In the genomic region with DNA sequence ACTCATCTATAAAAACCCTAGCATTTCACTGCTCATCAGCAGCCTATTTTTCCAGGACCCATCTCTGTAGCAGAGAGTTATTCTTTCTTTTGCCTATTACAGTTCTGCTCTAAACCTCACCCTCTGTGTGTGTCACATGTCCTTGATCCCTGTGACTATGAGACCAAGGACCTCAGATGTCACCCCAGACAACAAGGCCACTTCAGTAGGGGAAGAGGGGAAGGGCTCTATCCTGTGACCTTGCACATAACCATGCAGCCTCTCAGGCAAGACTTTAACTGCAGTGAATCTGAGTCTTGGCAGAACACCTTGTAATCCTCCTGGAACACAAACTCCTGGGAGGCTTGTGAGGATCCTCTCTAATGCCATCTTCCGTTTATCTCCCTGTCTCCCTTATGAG, we compare ENCODE assay signal across 34 cellular contexts. TPM values are rescaled to one million over a fixed set of nuclear protein-coding genes. Genes with fewer than 3 reads are reported as not detected.
A peak's percentile ranks its signal among the peaks of the same experiment; 100 is the strongest.
DNase-seq lines count a peak whose midpoint lies in the region; ATAC-seq, FAIRE-seq and TF ChIP-seq lines count a peak whose summit lies in the region.
"Had no signal": no experiment of that assay in that cellular context is flagged by ENCODE, and none has a peak within 500 bp of the region (broad histone marks: within the 10 kb centered on the region; RNA-seq: fewer than 3 reads in every experiment).

No MANE protein-coding gene starts in this region.

- H3K4me2 ChIP-seq in GM23338 (no peak overlapping the region), OCI-LY7 (ENCODE audit: low read length) (no peak overlapping the region), HepG2 (ENCODE audit: low read depth, low read length) (peak overlapping the region; percentile 54)

- CTCF ChIA-PET in OCI-LY7 (lab: Charles Lee; ENCODE audit: unreplicated experiment), result no interaction called here
- CTCF ChIA-PET in HepG2 (lab: Yijun Ruan, JAX; ENCODE audit: low intra/inter-chr PET ratio, low total read pairs), result interaction anchor here (1.7 kb wide), 1 partner anchor 199 kb away, joined by 5 read pairs; no protein-coding TSS in a partner anchor

- peaks cover 25% of the 10 kb centered on the region for H3K4me1 Mint-ChIP-seq in GM23338
- H3K4me1 Mint-ChIP-seq in activated T-cell treated with anti-CD3 and anti-CD28 coated beads, Interleukin-2, amount 50 U/mL, for 24 hours (ENCODE audit: low read depth), result peaks cover 10% of the 10 kb centered on the region

- POLR2A ChIA-PET in OCI-LY7 (lab: Charles Lee) (interaction anchor here (1.3 kb wide), 1 partner anchor 13 kb away, joined by 6 read pairs; no protein-coding TSS in a partner anchor), HepG2 (lab: Yijun Ruan, JAX) (no interaction called here)

- FAIRE-seq in HepG2 (lab: Jason Lieb, UNC), result no peak
- FAIRE-seq: GM18507, GM19239, small intestine had no signal

- H3K4me3 ChIP-seq in GM23338 (no peak overlapping the region), OCI-LY7 (ENCODE audit: low read depth, low read length, poor library complexity, severe bottlenecking) (no peak overlapping the region), HepG2 (replicated peaks in 1 of 3; ENCODE audit: insufficient read depth in 1 of 3, low read depth in 2 of 3, low read length in 3 of 3) (peak overlapping the region in 1 of 3 experiments; percentile 5; a peak in 1 of 6 replicates), spleen (no peak overlapping the region), colonic mucosa (no peak overlapping the region)
- H3K4me3 ChIP-seq: tibial artery had no signal

- no TSS peak for BruUV-seq in OCI-LY7 (replicated peaks; lab: Mats Ljungman, UMichigan)
- BruUV-seq in HepG2 (replicated peaks; lab: Mats Ljungman, UMichigan), result no TSS peak

- H3K27ac ChIP-seq in GM23338 (ENCODE audit: low read depth), result no peak overlapping the region
- no peak overlapping the region for H3K27ac ChIP-seq in OCI-LY7 (ENCODE audit: low read depth, low read length, poor library complexity, severe bottlenecking)
- H3K27ac ChIP-seq in HepG2 (ENCODE audit: extremely low read length, insufficient read depth, low read length), result peak overlapping the region; percentile 45
- peak overlapping the region in 4 of 8 donors; percentile 1 to 58 (median 43) for H3K27ac ChIP-seq in spleen
- no peak overlapping the region for H3K27ac ChIP-seq in colonic mucosa
- H3K27ac ChIP-seq: tibial artery had no signal

- H3K27ac Mint-ChIP-seq in GM23338, result no peak overlapping the region
- H3K27ac Mint-ChIP-seq in activated T-cell treated with anti-CD3 and anti-CD28 coated beads, Interleukin-2, amount 50 U/mL, for 24 hours, result no peak overlapping the region
- H3K27ac Mint-ChIP-seq: activated T-helper 1 cell treated with anti-CD3 and anti-CD28 coated beads, Interleukin-12 subunit alpha, Interleukin-12 subunit beta, Interleukin-2, Interleukin-4 antibody, amounts not matched to agents 30 ng/mL and 10 ng/mL and 1 ng/mL, durations not matched to agents 14 hours and 24 hours and 36 hours; B cell; natural killer cell treated with Interleukin-12 subunit alpha and Interleukin-12 subunit beta and Interleukin-15 and Interleukin-18, amount 100 ng/mL, for 72 hours; T-helper 1 cell treated with Interleukin-12 subunit alpha and Interleukin-12 subunit beta and Interleukin-4 antibody, amounts not matched to agents 30 μg/mL and 1 μg/mL, for 36 hours had no signal

- H3K79me2 ChIP-seq in GM23338 (replicated peaks; ENCODE audit: insufficient read depth), result peaks cover 7% of the 10 kb centered on the region
- peaks cover 4% of the 10 kb centered on the region; the same call in 1 of the 2 replicates for H3K79me2 ChIP-seq in OCI-LY7 (ENCODE audit: insufficient read depth, low read depth, low read length)
- no peaks in the 10 kb centered on the region for H3K79me2 ChIP-seq in HepG2 (ENCODE audit: insufficient read depth, low read length)

- DNase-seq in GM23338 (ENCODE audit: low spot score), result no peak
- no peak for DNase-seq in OCI-LY7 (ENCODE audit: low spot score)
- DNase-seq in HepG2 (ENCODE audit: low spot score), result peak; percentile 54
- DNase-seq in spleen, result peak; percentile 16
- DNase-seq in LoVo (ENCODE audit: low spot score), result no peak
- no peak for DNase-seq in colonic mucosa
- no peak for DNase-seq in activated T-cell treated with anti-CD3 and anti-CD28 coated beads, Interleukin-2, amount 50 U/mL, for 24 hours
- DNase-seq: activated CD4-positive, alpha-beta T cell treated with anti-CD3 and anti-CD28 coated beads, Interleukin-2, amount 50 U/mL, for 48 hours; activated naive CD4-positive, alpha-beta T cell treated with anti-CD3 and anti-CD28 coated beads, Interleukin-2, amount 50 U/mL, for 16 hours; amygdala; effector CD4-positive, alpha-beta T cell; GOT3; hypothalamus; left cardiac atrium; NCI-H1092; NCI-H1694 treated with DMSO at 0.1 percent for 48 hours; NCI-H510A; small intestine; stimulated activated naive CD8-positive, alpha-beta T cell treated with anti-CD3 and anti-CD28 coated beads, Interleukin-15, Interleukin-2, amounts not matched to agents 100 U/mL and 50 U/mL, for 24 hours had no signal

- H3K9me3 Mint-ChIP-seq in GM23338, result peaks cover 21% of the 10 kb centered on the region
- H3K9me3 Mint-ChIP-seq in activated T-cell treated with anti-CD3 and anti-CD28 coated beads, Interleukin-2, amount 50 U/mL, for 24 hours, result no peaks in the 10 kb centered on the region
- H3K9me3 Mint-ChIP-seq: activated T-helper 1 cell treated with anti-CD3 and anti-CD28 coated beads, Interleukin-12 subunit alpha, Interleukin-12 subunit beta, Interleukin-2, Interleukin-4 antibody, amounts not matched to agents 30 ng/mL and 10 ng/mL and 1 ng/mL, durations not matched to agents 14 hours and 24 hours and 36 hours; natural killer cell treated with Interleukin-12 subunit alpha and Interleukin-12 subunit beta and Interleukin-15 and Interleukin-18, amount 100 ng/mL, for 72 hours; T-helper 1 cell treated with Interleukin-12 subunit alpha and Interleukin-12 subunit beta and Interleukin-4 antibody, amounts not matched to agents 30 μg/mL and 1 μg/mL, for 36 hours had no signal

- TF ChIP-seq EP300 in HepG2 (IDR thresholded peaks at IDR 0.05; ENCODE audit: low read depth in 2 of 2, low read length in 2 of 2) (0 out of 4 replicates have a peak, but pooled peaks of 1 of the 2 experiments have one; percentile 17), HepG2 (CRISPR knock-in tag; IDR thresholded peaks at IDR 0.05; ENCODE audit: borderline replicate concordance) (no peak)

- H3K36me3 ChIP-seq in GM23338 (ENCODE audit: insufficient read depth) (no peaks in the 10 kb centered on the region), OCI-LY7 (ENCODE audit: insufficient read depth, low read length) (no peaks in the 10 kb centered on the region), HepG2 (replicated peaks in 1 of 2; ENCODE audit: control insufficient read depth in 1 of 2, insufficient read depth in 2 of 2, low read length in 2 of 2) (no peaks in the 10 kb centered on the region), spleen (no peaks in the 10 kb centered on the region), colonic mucosa (no peaks in the 10 kb centered on the region)
- H3K36me3 ChIP-seq: tibial artery had no signal

- TF ChIP-seq POLR2A in HepG2 (IDR thresholded peaks at IDR 0.05; ENCODE audit: insufficient read depth in 1 of 2, low read depth in 2 of 2, low read length in 2 of 2), result no peak
- no peak for TF ChIP-seq POLR2A in spleen (IDR thresholded peaks at IDR 0.05)

- H3K27me3 Mint-ChIP-seq in GM23338 (ENCODE audit: insufficient read depth, low read depth, poor library complexity), result peaks cover 11% of the 10 kb centered on the region
- no peaks in the 10 kb centered on the region for H3K27me3 Mint-ChIP-seq in activated T-cell treated with anti-CD3 and anti-CD28 coated beads, Interleukin-2, amount 50 U/mL, for 24 hours
- H3K27me3 Mint-ChIP-seq: B cell had no signal

- H3K4me1 ChIP-seq in GM23338 (ENCODE audit: insufficient read depth) (peaks cover 16% of the 10 kb centered on the region), OCI-LY7 (ENCODE audit: insufficient read depth, low read length, poor library complexity, severe bottlenecking) (peaks cover 42% of the 10 kb centered on the region), HepG2 (ENCODE audit: insufficient read depth, low read length) (peaks cover 52% of the 10 kb centered on the region), spleen (peaks cover 15 to 61% (median 29%) of the 10 kb centered on the region in 6 donors), colonic mucosa (no peaks in the 10 kb centered on the region)

- H2AFZ ChIP-seq in GM23338 (peak overlapping the region; percentile 60; the same call in 1 of the 2 replicates), OCI-LY7 (ENCODE audit: low read length) (peak overlapping the region; percentile 19; the same call in 1 of the 2 replicates), HepG2 (ENCODE audit: low read length) (no peak overlapping the region)

- H4K20me1 ChIP-seq in GM23338 (replicated peaks; ENCODE audit: insufficient read depth) (no peaks in the 10 kb centered on the region; the same call in 1 of the 2 replicates), OCI-LY7 (ENCODE audit: insufficient read depth, low read length) (no peaks in the 10 kb centered on the region), HepG2 (ENCODE audit: insufficient read depth, low read length) (no peaks in the 10 kb centered on the region)

- in situ Hi-C loops in HepG2 (cut with HindIII; ENCODE audit: extremely low pct_ligation_motif_present, low pct_unique_long_range_greater_than_20kb), result no loop called here

- H3K27me3 ChIP-seq in GM23338 (ENCODE audit: insufficient read depth) (no peaks in the 10 kb centered on the region), HepG2 (ENCODE audit: control insufficient read depth in 1 of 2, insufficient read depth in 2 of 2, low read length in 2 of 2) (no peaks in the 10 kb centered on the region), spleen (replicated peaks in 1 of 7) (no peaks in the 10 kb centered on the region), colonic mucosa (no peaks in the 10 kb centered on the region)
- H3K27me3 ChIP-seq: tibial artery had no signal

- no peak for TF ChIP-seq RAD21 in HepG2 (CRISPR knock-in tag; IDR thresholded peaks at IDR 0.05)

- peaks cover 18% of the 10 kb centered on the region for H3K36me3 Mint-ChIP-seq in GM23338 (ENCODE audit: low read depth)
- peaks cover 4% of the 10 kb centered on the region for H3K36me3 Mint-ChIP-seq in activated T-cell treated with anti-CD3 and anti-CD28 coated beads, Interleukin-2, amount 50 U/mL, for 24 hours (ENCODE audit: low read depth)
- H3K36me3 Mint-ChIP-seq: natural killer cell treated with Interleukin-12 subunit alpha and Interleukin-12 subunit beta and Interleukin-15 and Interleukin-18, amount 100 ng/mL, for 72 hours had no signal

- H3K9me3 ChIP-seq in OCI-LY7 (ENCODE audit: low read length) (no peaks in the 10 kb centered on the region), HepG2 (ENCODE audit: low read length) (no peaks in the 10 kb centered on the region), spleen (no peaks in the 10 kb centered on the region), colonic mucosa (no peaks in the 10 kb centered on the region)
- H3K9me3 ChIP-seq: tibial artery had no signal

- ATAC-seq in GM23338, result no peak
- ATAC-seq in HepG2, result peak; percentile 13; the same call in 2 of the 3 replicates
- ATAC-seq in HG02763 (IDR thresholded peaks at IDR 0.05; ENCODE audit: unreplicated experiment), result no peak
- ATAC-seq: activated CD4-positive, CD25-positive, alpha-beta regulatory T cell treated with anti-CD3 and anti-CD28 coated beads, Interleukin-2, amount 50 U/mL, for 24 hours; left cardiac atrium; natural killer cell treated with Interleukin-12 subunit alpha and Interleukin-12 subunit beta and Interleukin-15 and Interleukin-18, amount 100 ng/mL, for 72 hours; Right ventricle myocardium inferior; SK-N-SH treated with all-trans-retinoic acid at 6 μM for 48 hours; stimulated activated naive CD8-positive, alpha-beta T cell treated with anti-CD3 and anti-CD28 coated beads, Interleukin-15, Interleukin-2, amounts not matched to agents 100 U/mL and 50 U/mL, for 24 hours had no signal

- H3K9me2 ChIP-seq in GM23338 (ENCODE audit: insufficient read depth) (no peaks in the 10 kb centered on the region), OCI-LY7 (ENCODE audit: insufficient read depth, low read length) (no peaks in the 10 kb centered on the region)

- TF ChIP-seq CTCF in GM23338 (conservative IDR thresholded peaks at IDR 0.05; ENCODE audit: low read depth in 2 of 2), result no peak
- TF ChIP-seq CTCF in OCI-LY7 (conservative IDR thresholded peaks at IDR 0.05; ENCODE audit: low read length), result no peak
- TF ChIP-seq CTCF in HepG2 (CRISPR knock-in tag; IDR thresholded peaks at IDR 0.05), result no peak
- no peak for TF ChIP-seq CTCF in spleen (IDR thresholded peaks at IDR 0.05 in 8 of 11, conservative IDR thresholded peaks at IDR 0.05 in 3 of 11)
- TF ChIP-seq CTCF in colonic mucosa (IDR thresholded peaks at IDR 0.05), result no peak

- no peak overlapping the region for H3K4me3 Mint-ChIP-seq in GM23338
- no peak overlapping the region for H3K4me3 Mint-ChIP-seq in activated T-cell treated with anti-CD3 and anti-CD28 coated beads, Interleukin-2, amount 50 U/mL, for 24 hours
- H3K4me3 Mint-ChIP-seq: activated T-helper 1 cell treated with anti-CD3 and anti-CD28 coated beads, Interleukin-12 subunit alpha, Interleukin-12 subunit beta, Interleukin-2, Interleukin-4 antibody, amounts not matched to agents 30 ng/mL and 10 ng/mL and 1 ng/mL, durations not matched to agents 14 hours and 24 hours and 36 hours; B cell; natural killer cell treated with Interleukin-12 subunit alpha and Interleukin-12 subunit beta and Interleukin-15 and Interleukin-18, amount 100 ng/mL, for 72 hours; T-helper 1 cell treated with Interleukin-12 subunit alpha and Interleukin-12 subunit beta and Interleukin-4 antibody, amounts not matched to agents 30 μg/mL and 1 μg/mL, for 36 hours had no signal

- no peak overlapping the region for H3K9ac ChIP-seq in HepG2 (ENCODE audit: insufficient read depth, low read depth, low read length)
- H3K9ac ChIP-seq in colonic mucosa (ENCODE audit: low read depth in 2 of 2, low read length in 2 of 2), result no peak overlapping the region

- 36% methylated on average over 1 of the region's 1 CpG for WGBS in HepG2 (ENCODE audit: low lambda C conversion rate)
- WGBS in spleen, 5 donors, result 43 to 80% (median 75%) methylated on average over 1 of the region's 1 CpG

- no peaks in the 10 kb centered on the region; the same call in 1 of the 2 replicates for H3F3A ChIP-seq in GM23338 (replicated peaks; ENCODE audit: low read depth)

- intact Hi-C loops in OCI-LY7 (cut with micrococcal nuclease; ENCODE audit: unreplicated experiment) (no loop called here), HepG2 (cut with micrococcal nuclease; ENCODE audit: unreplicated experiment) (no loop called here), spleen (cut with DNase I; ENCODE audit: low total_unique reads) (no loop called here), colonic mucosa (cut with DNase I) (no loop called here)

RNA-seq across cellular contexts. Expression of a gene that starts 4.4 kb away (rescaled TPM):
- total RNA-seq in GM23338 (2014; rRNA removed; shearing (Covaris generic)), result 106 and 115 TPM in 2 replicates
- 32.1 and 36.3 TPM in 2 replicates for polyA plus RNA-seq in GM23338 (2016; fragmentation: Nextera tagmentation; extraction: Ambion mirVana)
- total RNA-seq in OCI-LY7 (2014; rRNA removed; shearing (Covaris generic)), result 61.4 and 62.4 TPM in 2 replicates
- total RNA-seq in OCI-LY7 (2022), result 82.0 and 83.5 TPM in 2 replicates
- total RNA-seq in HepG2 (2016; rRNA removed; fragmentation: Illumina TruSeq; extraction: Trizol), result 5.6 and 7.3 TPM in 2 replicates
- 0.44 and 0.81 TPM in 2 replicates for total RNA-seq in HepG2 (2016; cell fraction: cytosol; rRNA removed; fragmentation: Illumina TruSeq; extraction: Trizol; ENCODE audit: low read depth)
- total RNA-seq in HepG2 (2016; cell fraction: insoluble cytoplasmic fraction; rRNA removed; fragmentation: Illumina TruSeq; extraction: Trizol), result 5.3 and 6.9 TPM in 2 replicates
- 1.4 and 1.7 TPM in 2 replicates for total RNA-seq in HepG2 (2016; cell fraction: membrane; rRNA removed; fragmentation: Illumina TruSeq; extraction: Trizol)
- 10.3 and 12.0 TPM in 2 replicates for total RNA-seq in HepG2 (2016; cell fraction: nucleus; rRNA removed; fragmentation: Illumina TruSeq; extraction: Trizol)
- 5.8 and 7.2 TPM in 2 replicates for polyA plus RNA-seq in HepG2 (2011; rRNA removed)
- 2.5 and 3.9 TPM in 2 replicates for polyA plus RNA-seq in HepG2 (2011; cell fraction: cytosol; rRNA removed)
- polyA plus RNA-seq in HepG2 (2011; cell fraction: nucleus; rRNA removed), result 15.9 and 20.4 TPM in 2 replicates
- 5.9 and 7.4 TPM in 2 replicates for polyA plus RNA-seq in HepG2 (2012)
- polyA plus RNA-seq in HepG2 (2016; cell fraction: cytosol; fragmentation: Illumina TruSeq; extraction: Trizol; ENCODE audit: low read depth), result 0.26 and 0.29 TPM in 2 replicates
- polyA plus RNA-seq in HepG2 (2016; cell fraction: insoluble cytoplasmic fraction; fragmentation: Illumina TruSeq; extraction: Trizol; ENCODE audit: low read depth), result 5.2 and 5.5 TPM in 2 replicates
- polyA plus RNA-seq in HepG2 (2016; cell fraction: membrane; fragmentation: Illumina TruSeq; extraction: Trizol; ENCODE audit: low read depth), result 0.94 and 1.2 TPM in 2 replicates
- 17.8 and 20.2 TPM in 2 replicates for polyA plus RNA-seq in HepG2 (2016; cell fraction: nucleus; fragmentation: Illumina TruSeq; extraction: Trizol; ENCODE audit: insufficient read depth, low read depth)
- polyA minus RNA-seq in HepG2 (2011; rRNA and poly(A)+ RNA removed; ENCODE audit: low replicate concordance), result 5.6 and 10.6 TPM in 2 replicates
- polyA minus RNA-seq in HepG2 (2011; cell fraction: cytosol; rRNA and poly(A)+ RNA removed), result 1.7 TPM in 2 replicates
- polyA minus RNA-seq in HepG2 (2011; cell fraction: nucleus; rRNA and poly(A)+ RNA removed), result 8.9 and 13.2 TPM in 2 replicates
- 10 to 100 TPM; 20.1 to 56.5 (median 46.0) TPM for total RNA-seq in spleen
- polyA plus RNA-seq in spleen, result 10 to 100 TPM; 14.4 to 36.8 (median 24.5) TPM
- total RNA-seq in colonic mucosa, result 10 to 100 TPM in 1 of 2 donors, 1 to 10 TPM in 1; 5.2 to 11.2 TPM

RNA-seq across cellular contexts. Expression of a gene that starts 13.2 kb away (rescaled TPM):
- not detected in 2 replicates for total RNA-seq in GM23338 (2014; rRNA removed; shearing (Covaris generic))
- polyA plus RNA-seq in GM23338 (2016; fragmentation: Nextera tagmentation; extraction: Ambion mirVana) (not detected in 2 replicates), HepG2 (2011; rRNA removed) (not detected in 2 replicates), spleen (10 to 100 TPM; 14.1 to 26.1 (median 25.2) TPM)
- total RNA-seq in OCI-LY7 (2014; rRNA removed; shearing (Covaris generic)), result 18.2 and 34.6 TPM in 2 replicates
- total RNA-seq in OCI-LY7 (2022) (33.6 and 56.8 TPM in 2 replicates), HepG2 (2016; rRNA removed; fragmentation: Illumina TruSeq; extraction: Trizol) (not detected in 2 replicates), spleen (10 to 100 TPM in 3 of 7 donors, 1 to 10 TPM in 4; 1.5 to 98.9 (median 7.3) TPM), colonic mucosa (not detected)
- not detected in 2 replicates for total RNA-seq in HepG2 (2016; cell fraction: cytosol; rRNA removed; fragmentation: Illumina TruSeq; extraction: Trizol; ENCODE audit: low read depth)
- not detected in 2 replicates for total RNA-seq in HepG2 (2016; cell fraction: insoluble cytoplasmic fraction; rRNA removed; fragmentation: Illumina TruSeq; extraction: Trizol)
- total RNA-seq in HepG2 (2016; cell fraction: membrane; rRNA removed; fragmentation: Illumina TruSeq; extraction: Trizol), result not detected in 2 replicates
- total RNA-seq in HepG2 (2016; cell fraction: nucleus; rRNA removed; fragmentation: Illumina TruSeq; extraction: Trizol), result not detected in 2 replicates
- polyA plus RNA-seq in HepG2 (2011; cell fraction: cytosol; rRNA removed), result not detected in 2 replicates
- polyA plus RNA-seq in HepG2 (2011; cell fraction: nucleus; rRNA removed), result not detected in 2 replicates
- polyA plus RNA-seq in HepG2 (2012), result not detected in 2 replicates
- not detected in 2 replicates for polyA plus RNA-seq in HepG2 (2016; cell fraction: cytosol; fragmentation: Illumina TruSeq; extraction: Trizol; ENCODE audit: low read depth)
- polyA plus RNA-seq in HepG2 (2016; cell fraction: insoluble cytoplasmic fraction; fragmentation: Illumina TruSeq; extraction: Trizol; ENCODE audit: low read depth), result not detected in 2 replicates
- polyA plus RNA-seq in HepG2 (2016; cell fraction: membrane; fragmentation: Illumina TruSeq; extraction: Trizol; ENCODE audit: low read depth), result not detected in 2 replicates
- polyA plus RNA-seq in HepG2 (2016; cell fraction: nucleus; fragmentation: Illumina TruSeq; extraction: Trizol; ENCODE audit: insufficient read depth, low read depth), result not detected in 2 replicates
- not detected in 2 replicates for polyA minus RNA-seq in HepG2 (2011; rRNA and poly(A)+ RNA removed; ENCODE audit: low replicate concordance)
- polyA minus RNA-seq in HepG2 (2011; cell fraction: cytosol; rRNA and poly(A)+ RNA removed), result not detected in 2 replicates
- polyA minus RNA-seq in HepG2 (2011; cell fraction: nucleus; rRNA and poly(A)+ RNA removed), result not detected in 2 replicates
- total RNA-seq: activated T-helper 1 cell treated with anti-CD3 and anti-CD28 coated beads, Interleukin-12 subunit alpha, Interleukin-12 subunit beta, Interleukin-2, Interleukin-4 antibody, amounts not matched to agents 30 ng/mL and 10 ng/mL and 1 ng/mL, durations not matched to agents 14 hours and 24 hours and 36 hours; B cell; fibroblast of lung; lung microvascular endothelial cell; mucosa of gallbladder; natural killer cell treated with Interleukin-12 subunit alpha and Interleukin-12 subunit beta and Interleukin-15 and Interleukin-18, amount 100 ng/mL, for 72 hours; osteocyte had no signal
- polyA plus RNA-seq: fibroblast of lung had no signal

RNA-seq across cellular contexts. Expression of a gene that starts 48.3 kb away (rescaled TPM):
- 126 and 131 TPM in 2 replicates for total RNA-seq in GM23338 (2014; rRNA removed; shearing (Covaris generic))
- polyA plus RNA-seq in GM23338 (2016; fragmentation: Nextera tagmentation; extraction: Ambion mirVana) (15.2 and 17.7 TPM in 2 replicates), HepG2 (2011; rRNA removed) (6.1 and 7.9 TPM in 2 replicates), spleen (1 to 10 TPM in 2 of 3 donors, under 1 TPM in 1; 0.65 to 2.3 (median 1.8) TPM)
- total RNA-seq in OCI-LY7 (2014; rRNA removed; shearing (Covaris generic)), result 74.5 and 83.4 TPM in 2 replicates
- total RNA-seq in OCI-LY7 (2022) (72.9 and 75.4 TPM in 2 replicates), HepG2 (2016; rRNA removed; fragmentation: Illumina TruSeq; extraction: Trizol) (45.4 and 54.7 TPM in 2 replicates), spleen (1 to 10 TPM; 1.7 to 8.1 (median 3.6) TPM), colonic mucosa (10 to 100 TPM in 1 of 2 donors, 1 to 10 TPM in 1; 5.3 to 23.7 TPM)
- total RNA-seq in HepG2 (2016; cell fraction: cytosol; rRNA removed; fragmentation: Illumina TruSeq; extraction: Trizol; ENCODE audit: low read depth), result 8.6 and 10.2 TPM in 2 replicates
- total RNA-seq in HepG2 (2016; cell fraction: insoluble cytoplasmic fraction; rRNA removed; fragmentation: Illumina TruSeq; extraction: Trizol), result 44.2 and 51.4 TPM in 2 replicates
- total RNA-seq in HepG2 (2016; cell fraction: membrane; rRNA removed; fragmentation: Illumina TruSeq; extraction: Trizol), result 25.6 and 27.4 TPM in 2 replicates
- 26.0 and 31.5 TPM in 2 replicates for total RNA-seq in HepG2 (2016; cell fraction: nucleus; rRNA removed; fragmentation: Illumina TruSeq; extraction: Trizol)
- polyA plus RNA-seq in HepG2 (2011; cell fraction: cytosol; rRNA removed), result 4.7 and 5.4 TPM in 2 replicates
- polyA plus RNA-seq in HepG2 (2011; cell fraction: nucleus; rRNA removed), result 3.8 and 5.4 TPM in 2 replicates
- polyA plus RNA-seq in HepG2 (2012), result 5.8 and 9.1 TPM in 2 replicates
- polyA plus RNA-seq in HepG2 (2016; cell fraction: cytosol; fragmentation: Illumina TruSeq; extraction: Trizol; ENCODE audit: low read depth), result 3.9 and 4.0 TPM in 2 replicates
- polyA plus RNA-seq in HepG2 (2016; cell fraction: insoluble cytoplasmic fraction; fragmentation: Illumina TruSeq; extraction: Trizol; ENCODE audit: low read depth), result 40.2 and 42.2 TPM in 2 replicates
- 11.4 and 13.7 TPM in 2 replicates for polyA plus RNA-seq in HepG2 (2016; cell fraction: membrane; fragmentation: Illumina TruSeq; extraction: Trizol; ENCODE audit: low read depth)
- polyA plus RNA-seq in HepG2 (2016; cell fraction: nucleus; fragmentation: Illumina TruSeq; extraction: Trizol; ENCODE audit: insufficient read depth, low read depth), result 31.4 and 31.9 TPM in 2 replicates
- 12.9 and 36.5 TPM in 2 replicates for polyA minus RNA-seq in HepG2 (2011; rRNA and poly(A)+ RNA removed; ENCODE audit: low replicate concordance)
- 7.1 and 11.8 TPM in 2 replicates for polyA minus RNA-seq in HepG2 (2011; cell fraction: cytosol; rRNA and poly(A)+ RNA removed)
- polyA minus RNA-seq in HepG2 (2011; cell fraction: nucleus; rRNA and poly(A)+ RNA removed), result 8.9 and 11.2 TPM in 2 replicates

Comparison
In these comparisons a context has a peak if more than half of its experiments do, and no peak if none do; other contexts are left out.
1. DNase-seq: peak in HepG2 (single experiment) and spleen (single experiment); none in GM23338 (single experiment), OCI-LY7 (single experiment), LoVo (single experiment), colonic mucosa (single experiment) and activated T-cell treated with anti-CD3 and anti-CD28 coated beads, Interleukin-2, amount 50 U/mL, for 24 hours (single experiment).